ENCODE assay signal across 1 cellular context in the genomic region with DNA sequence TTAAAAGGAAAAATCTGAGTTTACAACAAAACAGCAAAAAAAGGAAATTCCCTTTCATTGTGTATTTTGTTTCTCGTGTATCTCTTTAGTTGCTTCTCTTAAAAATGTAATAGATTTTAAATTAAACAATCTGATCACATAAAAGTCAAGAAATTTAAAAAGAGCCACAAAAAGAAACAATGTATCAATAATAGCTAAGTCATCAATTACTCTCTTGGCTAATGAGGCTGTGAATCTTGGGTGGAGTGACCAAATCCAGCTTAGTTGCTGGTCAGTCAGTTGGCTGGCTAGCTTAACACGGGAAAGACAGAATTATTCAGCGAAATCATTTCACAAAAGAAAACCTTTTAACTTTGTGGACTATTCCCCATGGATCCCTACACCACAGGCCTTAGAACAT.
TF ChIP-seq lines count a peak whose summit lies in the region.

No MANE protein-coding gene starts in this region.

TF ChIP-seq in K562, 482 proteins besides CTCF, POLR2A, EP300 and RAD21:
- TF ChIP-seq MAFG (tag; conservative IDR thresholded peaks at IDR 0.05): peak; percentile 53; the same call in 1 of the 2 replicates
- no peak for TF ChIP-seq MTF1 (CRISPR knock-in tag; IDR thresholded peaks at IDR 0.05; ENCODE audit: borderline replicate concordance)
- TF ChIP-seq MAFF (IDR thresholded peaks at IDR 0.05; ENCODE audit: low read length): peak; percentile 48; the same call in 1 of the 2 replicates
- TF ChIP-seq DIDO1 (tag; IDR thresholded peaks at IDR 0.05; ENCODE audit: low read depth): no peak
- no peak for TF ChIP-seq SOX6 (IDR thresholded peaks at IDR 0.05)
- TF ChIP-seq, protein P1, sequence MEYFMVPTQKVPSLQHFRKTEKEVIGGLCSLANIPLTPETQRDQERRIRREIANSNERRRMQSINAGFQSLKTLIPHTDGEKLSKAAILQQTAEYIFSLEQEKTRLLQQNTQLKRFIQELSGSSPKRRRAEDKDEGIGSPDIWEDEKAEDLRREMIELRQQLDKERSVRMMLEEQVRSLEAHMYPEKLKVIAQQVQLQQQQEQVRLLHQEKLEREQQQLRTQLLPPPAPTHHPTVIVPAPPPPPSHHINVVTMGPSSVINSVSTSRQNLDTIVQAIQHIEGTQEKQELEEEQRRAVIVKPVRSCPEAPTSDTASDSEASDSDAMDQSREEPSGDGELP (CRISPR knock-in tag; IDR thresholded peaks at IDR 0.05; ENCODE audit: borderline replicate concordance): no peak
- TF ChIP-seq ZNF561 (CRISPR knock-in tag; conservative IDR thresholded peaks at IDR 0.05): no peak
- no peak for TF ChIP-seq TBL1XR1 (IDR thresholded peaks at IDR 0.05; ENCODE audit: low read length in 2 of 2)
- no peak for TF ChIP-seq HDAC6 (IDR thresholded peaks at IDR 0.05; ENCODE audit: low read depth, low read length)
- peak; percentile 84 for TF ChIP-seq ZNF316 (IDR thresholded peaks at IDR 0.05)
- no peak for TF ChIP-seq ZNF584 (CRISPR knock-in tag; IDR thresholded peaks at IDR 0.05; ENCODE audit: low read depth)
- no peak for TF ChIP-seq PTTG1 (tag; IDR thresholded peaks at IDR 0.05; ENCODE audit: low read depth)
- no peak for TF ChIP-seq SRSF1 (IDR thresholded peaks at IDR 0.05; ENCODE audit: low read depth, low read length)
- no peak for TF ChIP-seq ZBTB1 (CRISPR knock-in tag; IDR thresholded peaks at IDR 0.05; ENCODE audit: borderline replicate concordance, low read depth)
- TF ChIP-seq, protein P2, sequence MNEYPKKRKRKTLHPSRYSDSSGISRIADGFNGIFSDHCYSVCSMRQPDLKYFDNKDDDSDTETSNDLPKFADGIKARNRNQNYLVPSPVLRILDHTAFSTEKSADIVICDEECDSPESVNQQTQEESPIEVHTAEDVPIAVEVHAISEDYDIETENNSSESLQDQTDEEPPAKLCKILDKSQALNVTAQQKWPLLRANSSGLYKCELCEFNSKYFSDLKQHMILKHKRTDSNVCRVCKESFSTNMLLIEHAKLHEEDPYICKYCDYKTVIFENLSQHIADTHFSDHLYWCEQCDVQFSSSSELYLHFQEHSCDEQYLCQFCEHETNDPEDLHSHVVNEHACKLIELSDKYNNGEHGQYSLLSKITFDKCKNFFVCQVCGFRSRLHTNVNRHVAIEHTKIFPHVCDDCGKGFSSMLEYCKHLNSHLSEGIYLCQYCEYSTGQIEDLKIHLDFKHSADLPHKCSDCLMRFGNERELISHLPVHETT (CRISPR knock-in tag; conservative IDR thresholded peaks at IDR 0.05 in 1 of 2, IDR thresholded peaks at IDR 0.05 in 1 of 2): no peak
- no peak for TF ChIP-seq YY1 (IDR thresholded peaks at IDR 0.05; ENCODE audit: borderline replicate concordance in 1 of 3, control insufficient read depth in 1 of 3, extremely low read depth in 1 of 3, insufficient read depth in 3 of 3, insufficient read length in 1 of 3, insufficient replicate concordance in 2 of 3, low read depth in 1 of 3, low read length in 2 of 3)
- TF ChIP-seq ZNF23 (CRISPR knock-in tag; IDR thresholded peaks at IDR 0.05): no peak
- TF ChIP-seq MAFK (IDR thresholded peaks at IDR 0.05; ENCODE audit: low read length): 0 out of 2 replicates have a peak, but pooled peaks have one; percentile 20
- TF ChIP-seq, protein P3, sequence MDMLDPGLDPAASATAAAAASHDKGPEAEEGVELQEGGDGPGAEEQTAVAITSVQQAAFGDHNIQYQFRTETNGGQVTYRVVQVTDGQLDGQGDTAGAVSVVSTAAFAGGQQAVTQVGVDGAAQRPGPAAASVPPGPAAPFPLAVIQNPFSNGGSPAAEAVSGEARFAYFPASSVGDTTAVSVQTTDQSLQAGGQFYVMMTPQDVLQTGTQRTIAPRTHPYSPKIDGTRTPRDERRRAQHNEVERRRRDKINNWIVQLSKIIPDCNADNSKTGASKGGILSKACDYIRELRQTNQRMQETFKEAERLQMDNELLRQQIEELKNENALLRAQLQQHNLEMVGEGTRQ (CRISPR knock-in tag; IDR thresholded peaks at IDR 0.05): no peak
- no peak for TF ChIP-seq ZNF76 (CRISPR knock-in tag; IDR thresholded peaks at IDR 0.05; ENCODE audit: borderline replicate concordance)
- no peak for TF ChIP-seq NONO (IDR thresholded peaks at IDR 0.05; ENCODE audit: low read depth in 2 of 2, low read length in 1 of 2)
- TF ChIP-seq, protein P4, sequence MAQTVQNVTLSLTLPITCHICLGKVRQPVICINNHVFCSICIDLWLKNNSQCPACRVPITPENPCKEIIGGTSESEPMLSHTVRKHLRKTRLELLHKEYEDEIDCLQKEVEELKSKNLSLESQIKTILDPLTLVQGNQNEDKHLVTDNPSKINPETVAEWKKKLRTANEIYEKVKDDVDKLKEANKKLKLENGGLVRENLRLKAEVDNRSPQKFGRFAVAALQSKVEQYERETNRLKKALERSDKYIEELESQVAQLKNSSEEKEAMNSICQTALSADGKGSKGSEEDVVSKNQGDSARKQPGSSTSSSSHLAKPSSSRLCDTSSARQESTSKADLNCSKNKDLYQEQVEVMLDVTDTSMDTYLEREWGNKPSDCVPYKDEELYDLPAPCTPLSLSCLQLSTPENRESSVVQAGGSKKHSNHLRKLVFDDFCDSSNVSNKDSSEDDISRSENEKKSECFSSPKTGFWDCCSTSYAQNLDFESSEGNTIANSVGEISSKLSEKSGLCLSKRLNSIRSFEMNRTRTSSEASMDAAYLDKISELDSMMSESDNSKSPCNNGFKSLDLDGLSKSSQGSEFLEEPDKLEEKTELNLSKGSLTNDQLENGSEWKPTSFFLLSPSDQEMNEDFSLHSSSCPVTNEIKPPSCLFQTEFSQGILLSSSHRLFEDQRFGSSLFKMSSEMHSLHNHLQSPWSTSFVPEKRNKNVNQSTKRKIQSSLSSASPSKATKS (CRISPR knock-in tag; IDR thresholded peaks at IDR 0.05): no peak
- TF ChIP-seq, protein P5, sequence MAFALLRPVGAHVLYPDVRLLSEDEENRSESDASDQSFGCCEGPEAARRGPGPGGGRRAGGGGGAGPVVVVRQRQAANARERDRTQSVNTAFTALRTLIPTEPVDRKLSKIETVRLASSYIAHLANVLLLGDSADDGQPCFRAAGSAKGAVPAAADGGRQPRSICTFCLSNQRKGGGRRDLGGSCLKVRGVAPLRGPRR (CRISPR knock-in tag; IDR thresholded peaks at IDR 0.05): no peak
- TF ChIP-seq C11orf30 (IDR thresholded peaks at IDR 0.05; ENCODE audit: low read depth): peak; percentile 69
